ENCODE assay signal across 16 cellular contexts in the genomic region with DNA sequence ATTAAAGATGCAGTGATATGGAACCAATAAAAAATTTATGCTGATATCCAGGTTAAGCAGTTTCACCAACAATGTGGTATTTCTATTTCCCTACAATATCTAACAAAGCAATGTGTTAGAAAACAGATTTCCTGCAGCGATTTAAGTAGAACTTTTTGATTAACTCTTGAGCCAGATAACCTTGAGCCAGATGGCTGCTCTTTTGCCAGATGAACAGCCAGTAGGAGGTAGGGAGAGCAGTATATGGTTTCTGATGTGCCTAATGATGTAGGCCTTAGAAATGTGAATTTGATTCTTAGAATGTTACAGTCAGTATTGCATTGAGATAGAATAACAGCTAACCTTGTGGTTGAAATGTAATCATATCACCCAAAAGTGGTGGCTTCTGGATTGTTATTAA. TPM values are rescaled to one million over a fixed set of nuclear protein-coding genes. Genes with fewer than 3 reads are reported as not detected.
DNase-seq lines count a peak whose midpoint lies in the region; ATAC-seq, FAIRE-seq and TF ChIP-seq lines count a peak whose summit lies in the region.
"Had no signal": no experiment of that assay in that cellular context is flagged by ENCODE, and none has a peak within 500 bp of the region (broad histone marks: within the 10 kb centered on the region; RNA-seq: fewer than 3 reads in every experiment).

No MANE protein-coding gene starts in this region.

- POLR2A ChIA-PET in A549 (lab: Yijun Ruan, JAX), result no interaction called here

- H3K9me3 ChIP-seq in A549 (no peaks in the 10 kb centered on the region), aorta (ENCODE audit: control insufficient read depth, low read length) (no peaks in the 10 kb centered on the region)

- CTCF ChIA-PET in A549 (lab: Yijun Ruan, JAX), result interaction anchor here (1.0 to 1.9 kb wide), 3 partner anchors 22 to 75 kb away, joined by 3 to 7 read pairs (median 6); no protein-coding TSS in a partner anchor

- H3K27me3 Mint-ChIP-seq in activated T-helper 17 cell treated with anti-CD3 and anti-CD28 coated beads, Interleukin-2, amount 50 U/mL, for 72 hours, result no peaks in the 10 kb centered on the region

- no peak for TF ChIP-seq CTCF in A549 (IDR thresholded peaks at IDR 0.05)

- DNase-seq in A549 (ENCODE audit: low read depth in 1 of 2, low spot score in 1 of 2), result no peak
- peak; percentile 31 for DNase-seq in DMS 273 treated with DMSO at 0.1 percent for 48 hours (lab: John Stamatoyannopoulos, UW)
- DNase-seq in HTR-8/SVneo (ENCODE audit: insufficient read length, low spot score), result no peak
- no peak for DNase-seq in SW 1271 (lab: John Stamatoyannopoulos, UW)
- DNase-seq in aorta, result no peak
- DNase-seq: CD8-positive, alpha-beta T cell; COR-L47; H7 had no signal

- no peaks in the 10 kb centered on the region for H3K4me1 Mint-ChIP-seq in activated T-helper 17 cell treated with anti-CD3 and anti-CD28 coated beads, Interleukin-2, amount 50 U/mL, for 72 hours

- H3K36me3 Mint-ChIP-seq in activated T-helper 17 cell treated with anti-CD3 and anti-CD28 coated beads, Interleukin-2, amount 50 U/mL, for 72 hours (ENCODE audit: low read depth), result peaks cover 91% of the 10 kb centered on the region

- no peak overlapping the region for H3K4me2 ChIP-seq in A549

- no peak for TF ChIP-seq RAD21 in A549 (conservative IDR thresholded peaks at IDR 0.05 in 1 of 2, IDR thresholded peaks at IDR 0.05 in 1 of 2)

- 85% methylated on average over 1 of the region's 1 CpG for WGBS in A549 (ENCODE audit: missing lambda C conversion rate)
- 91 to 94% methylated on average over 1 of the region's 1 CpG for WGBS in aorta, 2 donors

- intact Hi-C loops in aorta (cut with DNase I), result no loop called here

- no peaks in the 10 kb centered on the region for H3K27me3 ChIP-seq in aorta (ENCODE audit: control insufficient read depth in 1 of 2, insufficient read depth in 2 of 2, low read length in 1 of 2)

- peaks cover 6% of the 10 kb centered on the region; the same call in 1 of the 3 replicates for H3K4me1 ChIP-seq in A549
- H3K4me1 ChIP-seq in aorta (ENCODE audit: control insufficient read depth in 1 of 2, insufficient read depth in 2 of 2, low read length in 2 of 2), result no peaks in the 10 kb centered on the region

- TF ChIP-seq EP300 in A549 (IDR thresholded peaks at IDR 0.05), result no peak

- H3K9me3 Mint-ChIP-seq in activated T-helper 17 cell treated with anti-CD3 and anti-CD28 coated beads, Interleukin-2, amount 50 U/mL, for 72 hours, result no peaks in the 10 kb centered on the region
- H3K9me3 Mint-ChIP-seq: CD14-positive monocyte; CD8-positive, alpha-beta T cell had no signal

- FAIRE-seq in A549 (lab: Jason Lieb, UNC) (peak; percentile 18), HTR-8/SVneo (lab: Jason Lieb, UNC) (peak; percentile 9)
- FAIRE-seq: D721Med, GM12878, GM19239 had no signal

- peak overlapping the region; percentile 24 for H3K27ac Mint-ChIP-seq in activated T-helper 17 cell treated with anti-CD3 and anti-CD28 coated beads, Interleukin-2, amount 50 U/mL, for 72 hours
- H3K27ac Mint-ChIP-seq: CD14-positive monocyte had no signal

- TF ChIP-seq POLR2A in A549 (IDR thresholded peaks at IDR 0.05; ENCODE audit: low read length), result no peak

- no peak for ATAC-seq in A549
- no peak for ATAC-seq in activated T-helper 17 cell treated with anti-CD3 and anti-CD28 coated beads, Interleukin-2, amount 50 U/mL, for 72 hours (replicated peaks)
- ATAC-seq in aorta (ENCODE audit: low FRiP score), result no peak
- no peak for ATAC-seq in HG03457 (IDR thresholded peaks at IDR 0.05; ENCODE audit: unreplicated experiment)
- ATAC-seq: CD8-positive, alpha-beta T cell; GM12878 had no signal

- no peak overlapping the region for H3K27ac ChIP-seq in A549
- no peak overlapping the region for H3K27ac ChIP-seq in aorta (ENCODE audit: low read depth in 1 of 2, low read length in 2 of 2)

- no peaks in the 10 kb centered on the region for H3K36me3 ChIP-seq in aorta (ENCODE audit: control insufficient read depth in 1 of 2, insufficient read depth in 2 of 2, low read length in 1 of 2)

- H3K4me3 Mint-ChIP-seq in activated T-helper 17 cell treated with anti-CD3 and anti-CD28 coated beads, Interleukin-2, amount 50 U/mL, for 72 hours, result no peak overlapping the region
- H3K4me3 Mint-ChIP-seq: CD14-positive monocyte; CD8-positive, alpha-beta T cell had no signal

- no peak overlapping the region for H3K4me3 ChIP-seq in A549
- H3K4me3 ChIP-seq in aorta (ENCODE audit: low read length in 2 of 2), result no peak overlapping the region
- H3K4me3 ChIP-seq: GM12878 had no signal

TF ChIP-seq in A549, 52 proteins besides CTCF, POLR2A, EP300 and RAD21 (continues in another document):
- TF ChIP-seq KDM1A (IDR thresholded peaks at IDR 0.05; ENCODE audit: low read depth), result no peak
- no peak for TF ChIP-seq SREBF2 (IDR thresholded peaks at IDR 0.05)
- TF ChIP-seq, protein P1, sequence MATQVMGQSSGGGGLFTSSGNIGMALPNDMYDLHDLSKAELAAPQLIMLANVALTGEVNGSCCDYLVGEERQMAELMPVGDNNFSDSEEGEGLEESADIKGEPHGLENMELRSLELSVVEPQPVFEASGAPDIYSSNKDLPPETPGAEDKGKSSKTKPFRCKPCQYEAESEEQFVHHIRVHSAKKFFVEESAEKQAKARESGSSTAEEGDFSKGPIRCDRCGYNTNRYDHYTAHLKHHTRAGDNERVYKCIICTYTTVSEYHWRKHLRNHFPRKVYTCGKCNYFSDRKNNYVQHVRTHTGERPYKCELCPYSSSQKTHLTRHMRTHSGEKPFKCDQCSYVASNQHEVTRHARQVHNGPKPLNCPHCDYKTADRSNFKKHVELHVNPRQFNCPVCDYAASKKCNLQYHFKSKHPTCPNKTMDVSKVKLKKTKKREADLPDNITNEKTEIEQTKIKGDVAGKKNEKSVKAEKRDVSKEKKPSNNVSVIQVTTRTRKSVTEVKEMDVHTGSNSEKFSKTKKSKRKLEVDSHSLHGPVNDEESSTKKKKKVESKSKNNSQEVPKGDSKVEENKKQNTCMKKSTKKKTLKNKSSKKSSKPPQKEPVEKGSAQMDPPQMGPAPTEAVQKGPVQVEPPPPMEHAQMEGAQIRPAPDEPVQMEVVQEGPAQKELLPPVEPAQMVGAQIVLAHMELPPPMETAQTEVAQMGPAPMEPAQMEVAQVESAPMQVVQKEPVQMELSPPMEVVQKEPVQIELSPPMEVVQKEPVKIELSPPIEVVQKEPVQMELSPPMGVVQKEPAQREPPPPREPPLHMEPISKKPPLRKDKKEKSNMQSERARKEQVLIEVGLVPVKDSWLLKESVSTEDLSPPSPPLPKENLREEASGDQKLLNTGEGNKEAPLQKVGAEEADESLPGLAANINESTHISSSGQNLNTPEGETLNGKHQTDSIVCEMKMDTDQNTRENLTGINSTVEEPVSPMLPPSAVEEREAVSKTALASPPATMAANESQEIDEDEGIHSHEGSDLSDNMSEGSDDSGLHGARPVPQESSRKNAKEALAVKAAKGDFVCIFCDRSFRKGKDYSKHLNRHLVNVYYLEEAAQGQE (IDR thresholded peaks at IDR 0.05), result no peak
- TF ChIP-seq, protein P2, sequence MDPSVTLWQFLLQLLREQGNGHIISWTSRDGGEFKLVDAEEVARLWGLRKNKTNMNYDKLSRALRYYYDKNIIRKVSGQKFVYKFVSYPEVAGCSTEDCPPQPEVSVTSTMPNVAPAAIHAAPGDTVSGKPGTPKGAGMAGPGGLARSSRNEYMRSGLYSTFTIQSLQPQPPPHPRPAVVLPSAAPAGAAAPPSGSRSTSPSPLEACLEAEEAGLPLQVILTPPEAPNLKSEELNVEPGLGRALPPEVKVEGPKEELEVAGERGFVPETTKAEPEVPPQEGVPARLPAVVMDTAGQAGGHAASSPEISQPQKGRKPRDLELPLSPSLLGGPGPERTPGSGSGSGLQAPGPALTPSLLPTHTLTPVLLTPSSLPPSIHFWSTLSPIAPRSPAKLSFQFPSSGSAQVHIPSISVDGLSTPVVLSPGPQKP (IDR thresholded peaks at IDR 0.05; ENCODE audit: low read depth, low read length), result no peak
- TF ChIP-seq BCL3 (IDR thresholded peaks at IDR 0.05), result no peak

RNA-seq across cellular contexts. Expression of gene STAMBPL1, which starts 31.1 kb away (rescaled TPM):
- polyA plus RNA-seq in A549 (2011; rRNA removed) (28.9 and 32.1 TPM in 2 replicates), A549 (2017; fragmentation: RNase III; extraction: RNeasy Plus Mini Kit Qiagen cat#74134 plus additional on column Dnase treatment) (25.8 to 29.0 TPM (median 28.2 TPM) in 3 replicates), aorta (1 to 10 TPM in 1 of 2 donors, under 1 TPM in 1; 0.63 to 2.3 TPM)
- polyA plus RNA-seq in A549 (2012; cell fraction: cytosol; rRNA removed), result 18.2 and 18.8 TPM in 2 replicates
- polyA plus RNA-seq in A549 (2012; cell fraction: nucleus; rRNA removed), result 23.8 and 58.1 TPM in 2 replicates
- polyA minus RNA-seq in A549 (2011; rRNA and poly(A)+ RNA removed), result 14.5 and 15.7 TPM in 2 replicates
- total RNA-seq in activated T-helper 17 cell treated with anti-CD3 and anti-CD28 coated beads, Interleukin-2, amount 50 U/mL, for 72 hours, result 10 to 100 TPM; 27.6 to 72.5 TPM
- total RNA-seq in aorta, result 10 to 100 TPM in 1 of 2 donors, 1 to 10 TPM in 1; 3.5 to 12.0 TPM

RNA-seq across cellular contexts. Expression of gene ACTA2, which starts 41.5 kb away (rescaled TPM):
- polyA plus RNA-seq in A549 (2011; rRNA removed), result 15.0 and 22.6 TPM in 2 replicates
- polyA plus RNA-seq in A549 (2012; cell fraction: cytosol; rRNA removed), result 10.7 and 14.0 TPM in 2 replicates
- polyA plus RNA-seq in A549 (2012; cell fraction: nucleus; rRNA removed), result 17.2 and 22.3 TPM in 2 replicates
- polyA plus RNA-seq in A549 (2017; fragmentation: RNase III; extraction: RNeasy Plus Mini Kit Qiagen cat#74134 plus additional on column Dnase treatment), result 25.9 to 32.0 TPM (median 27.3 TPM) in 3 replicates
- polyA minus RNA-seq in A549 (2011; rRNA and poly(A)+ RNA removed), result 26.0 and 28.0 TPM in 2 replicates
- total RNA-seq in activated T-helper 17 cell treated with anti-CD3 and anti-CD28 coated beads, Interleukin-2, amount 50 U/mL, for 72 hours, result 10 to 100 TPM; 14.6 to 29.6 TPM
- 1,000 to 10,000 TPM; 3,684 to 9,611 TPM for total RNA-seq in aorta
- 1,000 to 10,000 TPM; 3,163 to 4,826 TPM for polyA plus RNA-seq in aorta
- total RNA-seq: H7 had no signal

RNA-seq across cellular contexts. Expression of gene ANKRD22, which starts 59.5 kb away (rescaled TPM):
- 0.59 and 0.60 TPM in 2 replicates for polyA plus RNA-seq in A549 (2011; rRNA removed)
- 0.04 and 0.05 TPM in 2 replicates for polyA plus RNA-seq in A549 (2012; cell fraction: cytosol; rRNA removed)
- 0.07 TPM in 1 of 2 replicates, not detected in the other for polyA plus RNA-seq in A549 (2012; cell fraction: nucleus; rRNA removed)
- 0.29 to 0.53 TPM (median 0.43 TPM) in 3 replicates for polyA plus RNA-seq in A549 (2017; fragmentation: RNase III; extraction: RNeasy Plus Mini Kit Qiagen cat#74134 plus additional on column Dnase treatment)
- not detected in 2 replicates for polyA minus RNA-seq in A549 (2011; rRNA and poly(A)+ RNA removed)
- total RNA-seq in activated T-helper 17 cell treated with anti-CD3 and anti-CD28 coated beads, Interleukin-2, amount 50 U/mL, for 72 hours, result 1 to 10 TPM in 1 of 2 donors, under 1 TPM in 1; 0.21 to 5.9 TPM
- under 1 TPM; 0.24 to 0.26 TPM for total RNA-seq in aorta
- 1 to 10 TPM in 1 of 2 donors, under 1 TPM in 1; 0.18 to 1.8 TPM for polyA plus RNA-seq in aorta
- total RNA-seq: CD8-positive, alpha-beta T cell; Daoy; H7 had no signal
- polyA plus RNA-seq: BJ had no signal

Comparison
In these comparisons a context has a peak if more than half of its experiments do, and no peak if none do; other contexts are left out.
1. RNA of gene ACTA2, which starts 41.5 kb away (total RNA-seq): 3,684 to 9,611 TPM in aorta; 14.6 to 29.6 TPM in activated T-helper 17 cell treated with anti-CD3 and anti-CD28 coated beads, Interleukin-2, amount 50 U/mL, for 72 hours; every median in the first group is over 100 times any median in the second.